Comparison of ENCODE assay signal across 29 cellular contexts in genomic region chr19:29879655-29879974, GRCh38.
"Had no signal": no experiment of that assay in that cellular context is flagged by ENCODE, and none has a peak within 500 bp of the region (broad histone marks: within the 10 kb centered on the region; RNA-seq: fewer than 3 reads in every experiment).

No MANE protein-coding gene starts in this region.

- ATAC-seq: left colon had no signal

- H3K36me3 Mint-ChIP-seq: activated CD4-positive, alpha-beta memory T cell treated with anti-CD3 and anti-CD28 coated beads for 36 hours; activated naive CD4-positive, alpha-beta T cell treated with anti-CD3 and anti-CD28 coated beads, Interleukin-2, amount 10 ng/mL, durations not matched to agents 7 days and 5 days; activated naive CD8-positive, alpha-beta T cell treated with anti-CD3 and anti-CD28 coated beads, Interleukin-2, amount 10 ng/mL, durations not matched to agents 7 days and 5 days; brain; immature natural killer cell; mesothelial cell of epicardium; naive B cell had no signal

- H3K4me1 Mint-ChIP-seq: immature natural killer cell, mesothelial cell of epicardium had no signal

- H3K4me3 ChIP-seq: ascending aorta, cardiac muscle cell, coronary artery, heart left ventricle, ovary, prostate gland, tibial nerve had no signal

- H3K4me3 Mint-ChIP-seq: activated CD4-positive, alpha-beta memory T cell treated with anti-CD3 and anti-CD28 coated beads for 36 hours; activated CD4-positive, alpha-beta T cell treated with anti-CD3 and anti-CD28 coated beads, Interleukin-2, amount 10 ng/mL, durations not matched to agents 24 days and 14 days; activated naive CD4-positive, alpha-beta T cell treated with anti-CD3 and anti-CD28 coated beads, Interleukin-2, amount 10 ng/mL, durations not matched to agents 7 days and 5 days; activated naive CD8-positive, alpha-beta T cell treated with anti-CD3 and anti-CD28 coated beads, Interleukin-2, amount 10 ng/mL, durations not matched to agents 7 days and 5 days; activated T-cell treated with anti-CD3 and anti-CD28 coated beads, Interleukin-2, amount 50 U/mL, for 24 hours; immature natural killer cell; mesothelial cell of epicardium; nephron progenitor cell had no signal

- H3K27ac Mint-ChIP-seq: activated CD4-positive, alpha-beta memory T cell treated with anti-CD3 and anti-CD28 coated beads for 36 hours; activated CD4-positive, alpha-beta T cell treated with anti-CD3 and anti-CD28 coated beads, Interleukin-2, amount 10 ng/mL, durations not matched to agents 24 days and 14 days; activated naive CD4-positive, alpha-beta T cell treated with anti-CD3 and anti-CD28 coated beads, Interleukin-2, amount 10 ng/mL, durations not matched to agents 7 days and 5 days; activated naive CD8-positive, alpha-beta T cell treated with anti-CD3 and anti-CD28 coated beads, Interleukin-2, amount 10 ng/mL, durations not matched to agents 7 days and 5 days; activated T-cell treated with anti-CD3 and anti-CD28 coated beads, Interleukin-2, amount 50 U/mL, for 24 hours; immature natural killer cell; mesothelial cell of epicardium; nephron progenitor cell had no signal

- H3K9me3 ChIP-seq: ascending aorta, heart left ventricle, neutrophil, ovary, prostate gland, tibial nerve had no signal

- H3K36me3 ChIP-seq: ascending aorta, cardiac muscle cell, heart left ventricle, neutrophil, ovary, prostate gland, tibial nerve had no signal

- H3K4me1 ChIP-seq: ascending aorta, prostate gland, tibial nerve had no signal

- DNase-seq: activated CD4-positive, alpha-beta memory T cell treated with anti-CD3 and anti-CD28 coated beads for 36 hours; activated CD4-positive, alpha-beta T cell treated with anti-CD3 and anti-CD28 coated beads, Interleukin-2, amount 10 ng/mL, durations not matched to agents 24 days and 14 days; activated CD4-positive, CD25-positive, alpha-beta regulatory T cell treated with anti-CD3 and anti-CD28 coated beads, Interleukin-2, amount 50 U/mL, for 72 hours; activated CD8-positive, alpha-beta memory T cell treated with anti-CD3 and anti-CD28 coated beads, Interleukin-2, amount 50 U/mL, for 48 hours; activated gamma-delta T cell; activated naive CD4-positive, alpha-beta T cell treated with anti-CD3 and anti-CD28 coated beads, Interleukin-2, amount 10 ng/mL, durations not matched to agents 7 days and 5 days; activated naive CD8-positive, alpha-beta T cell treated with anti-CD3 and anti-CD28 coated beads, Interleukin-2, amount 10 ng/mL, durations not matched to agents 7 days and 5 days; activated T-cell treated with anti-CD3 and anti-CD28 coated beads, Interleukin-2, amount 50 U/mL, for 24 hours; cerebellar nuclear complex; effector memory CD4-positive, alpha-beta T cell; heart left ventricle; hypothalamus; immature natural killer cell; kidney; left colon; naive B cell; nephron progenitor cell; ovary; stimulated activated CD4-positive, alpha-beta T cell treated with anti-CD3 and anti-CD28 coated beads, Interleukin-2, amount 100 ng/mL, for 48 hours; stimulated activated naive CD4-positive, alpha-beta T cell treated with Interleukin-2 at 50 U/mL for 16 hours had no signal

- H3K27me3 ChIP-seq: ascending aorta, cardiac muscle cell, ovary had no signal

- H3K27ac ChIP-seq: ascending aorta, cardiac muscle cell, coronary artery, dorsolateral prefrontal cortex, heart left ventricle, neutrophil, ovary, prostate gland, tibial nerve had no signal

- H3K9me3 Mint-ChIP-seq: activated CD4-positive, alpha-beta memory T cell treated with anti-CD3 and anti-CD28 coated beads for 36 hours; activated CD4-positive, alpha-beta T cell treated with anti-CD3 and anti-CD28 coated beads, Interleukin-2, amount 10 ng/mL, durations not matched to agents 24 days and 14 days; activated naive CD4-positive, alpha-beta T cell treated with anti-CD3 and anti-CD28 coated beads, Interleukin-2, amount 10 ng/mL, durations not matched to agents 7 days and 5 days; activated naive CD8-positive, alpha-beta T cell treated with anti-CD3 and anti-CD28 coated beads, Interleukin-2, amount 10 ng/mL, durations not matched to agents 7 days and 5 days; activated T-cell treated with anti-CD3 and anti-CD28 coated beads, Interleukin-2, amount 50 U/mL, for 24 hours; brain; immature natural killer cell; mesothelial cell of epicardium; naive B cell; nephron progenitor cell had no signal
